Comparison of ENCODE assay signal across 14 cellular contexts in genomic region chr6:109695468-109695867, GRCh38. TPM values are rescaled to one million over a fixed set of nuclear protein-coding genes. Genes with fewer than 3 reads are reported as not detected.
DNase-seq lines count a peak whose midpoint lies in the region; ATAC-seq and TF ChIP-seq lines count a peak whose summit lies in the region.
"Had no signal": no experiment of that assay in that cellular context is flagged by ENCODE, and none has a peak within 500 bp of the region (broad histone marks: within the 10 kb centered on the region; RNA-seq: fewer than 3 reads in every experiment).

No MANE protein-coding gene starts in this region.

- 96% methylated on average over 4 of the region's 4 CpGs for WGBS in thymus

- DNase-seq in stimulated activated CD4-positive, alpha-beta T cell treated with anti-CD3 and anti-CD28 coated beads, Interleukin-15, amount 100 ng/mL, for 24 hours, result peak; percentile 24
- DNase-seq in stimulated activated CD4-positive, alpha-beta T cell treated with anti-CD3 and anti-CD28 coated beads, Interleukin-4, amount 100 ng/mL, for 4 hours, result no peak
- DNase-seq in amniotic epithelial cell (ENCODE audit: low read depth) (peak; percentile 18), UCSD-AML1 (lab: John Stamatoyannopoulos, UW; ENCODE audit: unreplicated experiment) (no peak)
- no peak for DNase-seq in activated T-cell treated with anti-CD3 and anti-CD28 coated beads, Interleukin-2, amount 50 U/mL, for 4 hours
- DNase-seq: activated CD8-positive, alpha-beta memory T cell treated with anti-CD3 and anti-CD28 coated beads for 24 hours; activated naive CD8-positive, alpha-beta T cell treated with anti-CD3 and anti-CD28 coated beads, Interleukin-2, amount 10 ng/mL, durations not matched to agents 7 days and 5 days; CD8-positive, alpha-beta T cell; left ventricle myocardium inferior had no signal

- H3K4me3 ChIP-seq in Loucy (ENCODE audit: low read length, poor library complexity, severe bottlenecking), result no peak overlapping the region
- no peak overlapping the region for H3K4me3 ChIP-seq in thymus (ENCODE audit: low read length)
- H3K4me3 ChIP-seq: left ventricle myocardium inferior, SJSA1 had no signal

- ATAC-seq in HG03095 (IDR thresholded peaks at IDR 0.05; ENCODE audit: unreplicated experiment), result no peak
- no peak for ATAC-seq in activated T-cell treated with anti-CD3 and anti-CD28 coated beads, Interleukin-2, amount 50 U/mL, for 4 hours
- ATAC-seq: CD8-positive, alpha-beta T cell; stimulated activated effector memory CD8-positive, alpha-beta T cell treated with anti-CD3 and anti-CD28 coated beads, Interleukin-12 subunit alpha, Interleukin-12 subunit beta, amount 100 ng/mL, for 72 hours had no signal

- peaks cover 6% of the 10 kb centered on the region for H4K20me1 ChIP-seq in Loucy (ENCODE audit: insufficient read depth, low read length, poor library complexity, severe bottlenecking)

- H3K4me1 ChIP-seq in Loucy (ENCODE audit: insufficient read depth, low read length, poor library complexity, severe bottlenecking), result peaks cover 28% of the 10 kb centered on the region
- H3K4me1 ChIP-seq in thymus (ENCODE audit: control insufficient read depth, insufficient read depth, low read length), result peaks cover 3% of the 10 kb centered on the region

- no peaks in the 10 kb centered on the region for H3K9me3 Mint-ChIP-seq in activated T-cell treated with anti-CD3 and anti-CD28 coated beads, Interleukin-2, amount 50 U/mL, for 4 hours
- H3K9me3 Mint-ChIP-seq: activated naive CD8-positive, alpha-beta T cell treated with anti-CD3 and anti-CD28 coated beads, Interleukin-2, amount 10 ng/mL, durations not matched to agents 7 days and 5 days; CD8-positive, alpha-beta T cell; stimulated activated effector memory CD8-positive, alpha-beta T cell treated with anti-CD3 and anti-CD28 coated beads, Interleukin-12 subunit alpha, Interleukin-12 subunit beta, amount 100 ng/mL, for 72 hours had no signal

- peaks cover 18% of the 10 kb centered on the region for H3K79me2 ChIP-seq in Loucy (ENCODE audit: insufficient read depth, low read length)

- H3K9ac ChIP-seq in Loucy (ENCODE audit: low read depth, low read length, poor library complexity, severe bottlenecking), result no peak overlapping the region

- no peak overlapping the region for H2AFZ ChIP-seq in Loucy (ENCODE audit: low read length)

- no peaks in the 10 kb centered on the region for H3K27me3 Mint-ChIP-seq in activated T-cell treated with anti-CD3 and anti-CD28 coated beads, Interleukin-2, amount 50 U/mL, for 4 hours (ENCODE audit: low read depth)
- H3K27me3 Mint-ChIP-seq: activated naive CD8-positive, alpha-beta T cell treated with anti-CD3 and anti-CD28 coated beads, Interleukin-2, amount 10 ng/mL, durations not matched to agents 7 days and 5 days had no signal

- peaks cover 8% of the 10 kb centered on the region for H3K36me3 Mint-ChIP-seq in activated T-cell treated with anti-CD3 and anti-CD28 coated beads, Interleukin-2, amount 50 U/mL, for 4 hours (ENCODE audit: insufficient read depth)
- H3K36me3 Mint-ChIP-seq: stimulated activated effector memory CD8-positive, alpha-beta T cell treated with anti-CD3 and anti-CD28 coated beads, Interleukin-12 subunit alpha, Interleukin-12 subunit beta, amount 100 ng/mL, for 72 hours had no signal

- peak overlapping the region; percentile 9 for H3K27ac ChIP-seq in thymus (ENCODE audit: low read depth)
- H3K27ac ChIP-seq: left ventricle myocardium inferior, SJSA1 had no signal

- H3K9me3 ChIP-seq in Loucy (ENCODE audit: insufficient read depth, low read depth, low read length) (no peaks in the 10 kb centered on the region), thymus (ENCODE audit: control insufficient read depth) (no peaks in the 10 kb centered on the region)
- H3K9me3 ChIP-seq: SJSA1 had no signal

- H3F3A ChIP-seq in Loucy (ENCODE audit: low read depth), result no peaks in the 10 kb centered on the region

- no peak overlapping the region for H3K4me2 ChIP-seq in Loucy (ENCODE audit: low read depth, low read length, poor library complexity, severe bottlenecking)

- no peak overlapping the region for H3K4me3 Mint-ChIP-seq in activated T-cell treated with anti-CD3 and anti-CD28 coated beads, Interleukin-2, amount 50 U/mL, for 4 hours
- H3K4me3 Mint-ChIP-seq: activated naive CD8-positive, alpha-beta T cell treated with anti-CD3 and anti-CD28 coated beads, Interleukin-2, amount 10 ng/mL, durations not matched to agents 7 days and 5 days; CD8-positive, alpha-beta T cell; stimulated activated effector memory CD8-positive, alpha-beta T cell treated with anti-CD3 and anti-CD28 coated beads, Interleukin-12 subunit alpha, Interleukin-12 subunit beta, amount 100 ng/mL, for 72 hours had no signal

- H3K4me1 Mint-ChIP-seq in activated T-cell treated with anti-CD3 and anti-CD28 coated beads, Interleukin-2, amount 50 U/mL, for 4 hours (ENCODE audit: low read depth), result peaks cover 14% of the 10 kb centered on the region

- H3K27me3 ChIP-seq in Loucy (ENCODE audit: insufficient read depth, low read length, poor library complexity, severe bottlenecking), result no peaks in the 10 kb centered on the region
- no peaks in the 10 kb centered on the region for H3K27me3 ChIP-seq in thymus (ENCODE audit: control insufficient read depth, insufficient read depth)
- H3K27me3 ChIP-seq: SJSA1 had no signal

- no peaks in the 10 kb centered on the region for H3K9me2 ChIP-seq in Loucy (replicated peaks; ENCODE audit: low read depth, low read length)

- TF ChIP-seq CTCF in Loucy (conservative IDR thresholded peaks at IDR 0.05; ENCODE audit: low read length), result peak; percentile 66

- no peaks in the 10 kb centered on the region for H3K36me3 ChIP-seq in Loucy (ENCODE audit: insufficient read depth, low read length)
- no peaks in the 10 kb centered on the region for H3K36me3 ChIP-seq in thymus (ENCODE audit: control insufficient read depth, insufficient read depth)
- H3K36me3 ChIP-seq: SJSA1 had no signal

RNA-seq across cellular contexts. Expression of gene FIG4, which starts 4.4 kb away (rescaled TPM):
- polyA plus RNA-seq in thymus, result 16.7 TPM
- 1 to 10 TPM; 5.4 to 6.4 (median 5.9) TPM for total RNA-seq in activated T-cell treated with anti-CD3 and anti-CD28 coated beads, Interleukin-2, amount 50 U/mL, for 4 hours

RNA-seq across cellular contexts. Expression of gene AK9, which starts 4.5 kb away (rescaled TPM):
- 12.9 TPM for polyA plus RNA-seq in thymus
- total RNA-seq in activated T-cell treated with anti-CD3 and anti-CD28 coated beads, Interleukin-2, amount 50 U/mL, for 4 hours, result 1 to 10 TPM; 2.0 to 2.5 (median 2.1) TPM

Comparison
In these comparisons a context has a peak if more than half of its experiments do, and no peak if none do; other contexts are left out.
1. DNase-seq: peak in stimulated activated CD4-positive, alpha-beta T cell treated with anti-CD3 and anti-CD28 coated beads, Interleukin-15, amount 100 ng/mL, for 24 hours (single experiment) and amniotic epithelial cell (single experiment); none in stimulated activated CD4-positive, alpha-beta T cell treated with anti-CD3 and anti-CD28 coated beads, Interleukin-4, amount 100 ng/mL, for 4 hours (0 of 2), UCSD-AML1 (single experiment) and activated T-cell treated with anti-CD3 and anti-CD28 coated beads, Interleukin-2, amount 50 U/mL, for 4 hours (single experiment).